Comparison of ENCODE assay signal across 8 cellular contexts in the genomic region with DNA sequence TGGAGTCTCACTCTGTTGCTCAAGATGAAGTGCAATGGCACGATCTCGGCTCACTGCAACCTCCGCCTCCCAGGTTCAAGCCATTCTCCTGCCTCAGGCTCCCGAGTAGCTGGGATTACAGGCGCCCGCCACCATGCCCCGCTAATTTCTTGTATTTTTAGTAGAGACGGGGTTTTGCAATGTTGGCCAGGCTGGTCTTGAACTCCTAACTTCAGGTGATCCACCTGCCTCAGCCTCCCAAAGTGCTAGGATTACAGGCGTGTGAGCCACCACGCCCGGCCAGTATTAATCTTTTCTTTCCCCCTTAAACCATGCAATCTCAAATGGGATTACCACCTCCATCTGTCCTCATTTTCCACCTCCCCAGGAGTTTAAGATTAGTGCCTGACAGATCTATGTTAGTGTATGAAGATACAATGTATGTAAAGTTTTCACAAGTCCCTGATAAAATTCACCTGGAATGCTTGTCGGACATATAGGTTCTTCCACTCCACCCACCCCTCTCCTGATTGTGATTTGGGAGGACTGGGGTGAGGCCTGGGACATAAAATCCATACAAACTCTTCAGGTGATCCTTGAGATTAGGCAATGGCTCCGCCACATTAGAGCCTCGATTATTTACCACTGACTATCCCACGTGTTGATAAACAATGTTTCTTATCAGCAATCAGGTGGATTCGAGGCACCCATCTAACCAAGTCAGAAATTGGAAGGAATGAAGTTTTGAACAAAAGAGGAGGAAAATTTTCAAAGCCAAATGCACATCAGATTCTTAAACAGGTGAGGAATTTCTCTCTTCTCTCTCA. TPM values are rescaled to one million over a fixed set of nuclear protein-coding genes. Genes with fewer than 3 reads are reported as not detected.
DNase-seq lines count a peak whose midpoint lies in the region; ATAC-seq and TF ChIP-seq lines count a peak whose summit lies in the region.

No MANE protein-coding gene starts in this region.

- no peak for DNase-seq in cardiac fibroblast (ENCODE audit: low read depth in 2 of 2)
- DNase-seq in NAMALWA (ENCODE audit: low spot score): no peak
- no peak for DNase-seq in stimulated activated naive CD4-positive, alpha-beta T cell (lab: John Stamatoyannopoulos, UW)

- no peak for ATAC-seq in GM18517 (IDR thresholded peaks at IDR 0.05; ENCODE audit: unreplicated experiment)
- ATAC-seq in HG03097 (IDR thresholded peaks at IDR 0.05; ENCODE audit: low FRiP score, unreplicated experiment): no peak

- H2AFZ ChIP-seq in ACC112 (ENCODE audit: low read length, unreplicated experiment): peak overlapping the region; percentile 76

- H3K27ac ChIP-seq in ACC112 (ENCODE audit: low read depth, low read length): peak overlapping the region; percentile 42
- H3K27ac ChIP-seq in muscle layer of duodenum (ENCODE audit: low read length): peak overlapping the region; percentile 37

- H3K4me1 ChIP-seq in ACC112 (ENCODE audit: control insufficient read depth, insufficient read depth, low read length, unreplicated experiment) (peaks cover 15% of the 10 kb centered on the region), muscle layer of duodenum (ENCODE audit: control insufficient read depth in 1 of 2, insufficient read depth in 2 of 2, low read length in 2 of 2) (peaks cover 12 to 19% of the 10 kb centered on the region in 2 donors)

- H3K4me3 ChIP-seq in ACC112 (ENCODE audit: low read depth, low read length): peak overlapping the region; percentile 91
- peak overlapping the region; percentile 91 to 97 for H3K4me3 ChIP-seq in cardiac fibroblast (replicated peaks in 1 of 2; ENCODE audit: low read depth in 2 of 2, low read length in 2 of 2)
- peak overlapping the region; percentile 89 to 99 for H3K4me3 ChIP-seq in muscle layer of duodenum (ENCODE audit: low read depth in 1 of 2, low read length in 2 of 2)

- H3K9me3 Mint-ChIP-seq in IgD-negative memory B cell: no peaks in the 10 kb centered on the region

- peaks cover 2% of the 10 kb centered on the region for H3K36me3 Mint-ChIP-seq in IgD-negative memory B cell

- H3K27ac Mint-ChIP-seq in IgD-negative memory B cell: peak overlapping the region; percentile 4 to 93 (median 91)

- H3K27me3 ChIP-seq in ACC112 (ENCODE audit: insufficient read depth, low read length) (no peaks in the 10 kb centered on the region; the same call in none of the 2 replicates), muscle layer of duodenum (ENCODE audit: low read depth, low read length) (no peaks in the 10 kb centered on the region)

- peaks cover 58% of the 10 kb centered on the region for H3K79me2 ChIP-seq in ACC112 (ENCODE audit: control insufficient read depth, insufficient read depth, low read length, unreplicated experiment)

- H3K36me3 ChIP-seq in ACC112 (ENCODE audit: insufficient read depth, low read length) (peaks cover 7% of the 10 kb centered on the region; the same call in 1 of the 2 replicates), muscle layer of duodenum (ENCODE audit: control insufficient read depth in 1 of 2, insufficient read depth in 2 of 2, low read length in 2 of 2) (no peaks in the 10 kb centered on the region)

- H3K9me3 ChIP-seq in muscle layer of duodenum (ENCODE audit: control insufficient read depth in 1 of 2, low read length in 2 of 2): no peaks in the 10 kb centered on the region

- H3K27me3 Mint-ChIP-seq in IgD-negative memory B cell: peaks cover 4% of the 10 kb centered on the region

- peaks cover 29 to 37% (median 33%) of the 10 kb centered on the region in 3 donors for H3K4me1 Mint-ChIP-seq in IgD-negative memory B cell

- TF ChIP-seq CTCF in cardiac fibroblast (IDR thresholded peaks at IDR 0.05; ENCODE audit: low read depth, low read length): no peak

- peak overlapping the region; percentile 80 to 96 (median 95) for H3K4me3 Mint-ChIP-seq in IgD-negative memory B cell

RNA-seq across cellular contexts. Expression of gene PARL, which starts 1.2 kb away (rescaled TPM):
- 95.3 TPM for polyA plus RNA-seq in IgD-negative memory B cell

RNA-seq across cellular contexts. Expression of gene MAP6D1, which starts 58.1 kb away (rescaled TPM):
- polyA plus RNA-seq in IgD-negative memory B cell: not detected
